In the genomic region with DNA sequence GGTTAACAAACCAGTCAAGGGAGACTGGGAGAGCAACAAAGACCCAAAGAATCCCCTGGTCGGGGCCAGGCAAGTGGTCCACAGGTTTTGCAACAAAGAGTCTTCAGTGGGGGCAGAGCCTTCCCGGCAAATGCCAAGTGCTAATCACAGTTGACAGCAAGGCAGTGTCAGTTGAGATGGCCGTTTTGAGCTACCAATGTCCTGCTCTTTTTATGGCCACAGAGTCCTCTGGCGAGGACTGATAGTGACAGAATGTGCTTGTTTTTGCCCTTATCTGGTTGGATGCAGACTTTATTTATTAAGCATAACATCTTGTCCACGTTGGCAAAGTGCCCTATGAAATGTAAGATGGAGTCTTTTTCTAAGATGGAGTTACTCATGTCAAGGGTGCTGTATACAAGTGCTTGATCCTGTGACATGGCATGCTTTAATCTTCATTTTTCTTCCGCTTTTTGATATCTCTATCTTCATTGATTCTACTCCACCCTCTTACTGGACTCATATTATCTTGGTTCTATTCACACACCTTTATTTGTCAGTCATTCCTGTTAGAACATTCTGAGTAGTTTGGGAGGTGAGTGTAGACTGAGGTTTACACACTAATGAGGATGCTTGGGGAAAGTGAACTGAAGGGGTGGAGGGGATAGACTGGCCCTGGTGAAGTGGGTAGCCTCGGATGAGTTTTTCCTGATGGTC, we compare ENCODE assay signal across 1 cellular context.
TF ChIP-seq lines count a peak whose summit lies in the region.

No MANE protein-coding gene starts in this region.

TF ChIP-seq in K562, 482 proteins besides CTCF, POLR2A, EP300 and RAD21 (continued from another document and continues in another):
- TF ChIP-seq FOXA1 (IDR thresholded peaks at IDR 0.05; ENCODE audit: borderline replicate concordance) = no peak
- TF ChIP-seq JUND (IDR thresholded peaks at IDR 0.05; ENCODE audit: borderline replicate concordance, low read depth, low read length) = peak; percentile 76
- TF ChIP-seq JUND (tag; IDR thresholded peaks at IDR 0.05; ENCODE audit: borderline replicate concordance, low read depth, low read length) = peak; percentile 100
- TF ChIP-seq HCFC1 (IDR thresholded peaks at IDR 0.05; ENCODE audit: low read depth, low read length) = no peak
- no peak for TF ChIP-seq SREBF1 (IDR thresholded peaks at IDR 0.05; ENCODE audit: borderline replicate concordance, low read depth, low read length)
- no peak; a peak in 1 of 4 replicates for TF ChIP-seq ZNF318 (IDR thresholded peaks at IDR 0.05; ENCODE audit: borderline replicate concordance in 1 of 2, low read depth in 1 of 2)
- TF ChIP-seq NKRF (IDR thresholded peaks at IDR 0.05; ENCODE audit: borderline replicate concordance) = no peak; the same call in 1 of the 2 replicates
- TF ChIP-seq NELFE (IDR thresholded peaks at IDR 0.05; ENCODE audit: insufficient read depth, insufficient read length) = no peak
- TF ChIP-seq, protein P1, sequence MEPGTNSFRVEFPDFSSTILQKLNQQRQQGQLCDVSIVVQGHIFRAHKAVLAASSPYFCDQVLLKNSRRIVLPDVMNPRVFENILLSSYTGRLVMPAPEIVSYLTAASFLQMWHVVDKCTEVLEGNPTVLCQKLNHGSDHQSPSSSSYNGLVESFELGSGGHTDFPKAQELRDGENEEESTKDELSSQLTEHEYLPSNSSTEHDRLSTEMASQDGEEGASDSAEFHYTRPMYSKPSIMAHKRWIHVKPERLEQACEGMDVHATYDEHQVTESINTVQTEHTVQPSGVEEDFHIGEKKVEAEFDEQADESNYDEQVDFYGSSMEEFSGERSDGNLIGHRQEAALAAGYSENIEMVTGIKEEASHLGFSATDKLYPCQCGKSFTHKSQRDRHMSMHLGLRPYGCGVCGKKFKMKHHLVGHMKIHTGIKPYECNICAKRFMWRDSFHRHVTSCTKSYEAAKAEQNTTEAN (CRISPR knock-in tag; IDR thresholded peaks at IDR 0.05) = no peak
- TF ChIP-seq CLOCK (CRISPR knock-in tag; IDR thresholded peaks at IDR 0.05; ENCODE audit: borderline replicate concordance) = peak; percentile 100
- no peak for TF ChIP-seq PRPF4 (IDR thresholded peaks at IDR 0.05; ENCODE audit: insufficient read depth, low read depth, low read length, poor library complexity, severe bottlenecking)
- no peak for TF ChIP-seq STAG1 (CRISPR knock-in tag; IDR thresholded peaks at IDR 0.05; ENCODE audit: borderline replicate concordance)
- no peak for TF ChIP-seq CHD7 (IDR thresholded peaks at IDR 0.05; ENCODE audit: low read depth, low read length)
- no peak for TF ChIP-seq CHD4 (IDR thresholded peaks at IDR 0.05; ENCODE audit: insufficient read depth, insufficient replicate concordance, low read depth, low read length, poor library complexity, severe bottlenecking)
- TF ChIP-seq ARHGAP35 (IDR thresholded peaks at IDR 0.05; ENCODE audit: partially characterized antibody) = peak; percentile 44
- peak; percentile 100 for TF ChIP-seq ZNF583 (CRISPR knock-in tag; IDR thresholded peaks at IDR 0.05)
- no peak for TF ChIP-seq BDP1 (IDR thresholded peaks at IDR 0.05; ENCODE audit: insufficient read depth, insufficient read length)
